In the genomic region with DNA sequence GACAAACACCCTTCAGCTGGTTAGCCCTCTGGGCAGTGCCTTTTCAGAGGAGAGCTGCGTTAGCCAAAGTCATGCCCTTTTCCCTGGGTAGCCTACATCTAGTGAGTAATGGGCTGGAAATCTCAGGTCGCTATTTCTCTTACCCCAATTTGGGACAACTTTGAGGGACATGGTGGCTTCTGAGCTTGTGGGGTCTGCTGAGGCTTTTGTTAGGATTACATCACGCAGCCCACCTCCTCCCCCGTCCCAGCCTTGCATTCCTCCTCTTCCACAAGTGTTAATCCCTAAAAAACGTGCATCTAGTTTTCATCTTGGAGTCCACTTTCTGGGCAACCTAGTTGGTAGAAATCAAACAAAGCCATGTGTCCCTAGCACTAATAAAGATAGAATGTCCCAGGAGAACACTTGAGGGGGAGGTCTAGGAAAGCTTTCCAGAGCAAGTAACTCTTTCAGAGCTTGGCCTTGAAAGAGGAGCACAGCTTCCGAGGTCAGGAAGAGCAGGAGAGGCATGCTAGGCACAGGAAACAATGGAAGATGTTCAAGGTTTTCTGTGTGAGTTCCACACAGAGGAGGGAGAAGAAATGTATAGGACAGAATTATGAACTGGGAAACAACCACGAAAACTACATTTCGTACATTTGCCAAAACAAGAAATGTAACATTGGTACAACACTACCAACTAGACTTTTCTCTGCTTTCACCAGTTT, we compare ENCODE assay signal across 1 cellular context.
TF ChIP-seq lines count a peak whose summit lies in the region.

No MANE protein-coding gene starts in this region.

TF ChIP-seq in K562, 482 proteins besides CTCF, POLR2A, EP300 and RAD21:
- TF ChIP-seq MTA3 (IDR thresholded peaks at IDR 0.05; ENCODE audit: borderline replicate concordance) (0 out of 2 replicates have a peak, but pooled peaks have one; percentile 16), JUN (IDR thresholded peaks at IDR 0.05; ENCODE audit: borderline replicate concordance, low read depth, low read length) (no peak), JUN (CRISPR knock-in tag; IDR thresholded peaks at IDR 0.05; ENCODE audit: borderline replicate concordance) (no peak), SUPT5H (IDR thresholded peaks at IDR 0.05) (peak; percentile 42), NRF1 (conservative IDR thresholded peaks at IDR 0.05 in 1 of 2, IDR thresholded peaks at IDR 0.05 in 1 of 2) (no peak), RBBP5 (IDR thresholded peaks at IDR 0.05; ENCODE audit: borderline replicate concordance, insufficient read depth, low read length, poor library complexity, severe bottlenecking) (no peak), POLR2B (IDR thresholded peaks at IDR 0.05; ENCODE audit: low read depth, partially characterized antibody) (peak; percentile 56), FOXM1 (IDR thresholded peaks at IDR 0.05; ENCODE audit: low read depth) (no peak), FOXM1 (CRISPR knock-in tag; IDR thresholded peaks at IDR 0.05; ENCODE audit: low read depth) (no peak), ZFP1 (CRISPR knock-in tag; IDR thresholded peaks at IDR 0.05) (no peak), PML (IDR thresholded peaks at IDR 0.05; ENCODE audit: low read length) (peak; percentile 38; the same call in 1 of the 2 replicates), LARP7 (IDR thresholded peaks at IDR 0.05) (no peak), POLR2AphosphoS2 (IDR thresholded peaks at IDR 0.05; ENCODE audit: low read length) (peak; percentile 82; the same call in 1 of the 2 replicates), TCF7 (IDR thresholded peaks at IDR 0.05; ENCODE audit: borderline replicate concordance) (no peak)
- TF ChIP-seq, protein P1, sequence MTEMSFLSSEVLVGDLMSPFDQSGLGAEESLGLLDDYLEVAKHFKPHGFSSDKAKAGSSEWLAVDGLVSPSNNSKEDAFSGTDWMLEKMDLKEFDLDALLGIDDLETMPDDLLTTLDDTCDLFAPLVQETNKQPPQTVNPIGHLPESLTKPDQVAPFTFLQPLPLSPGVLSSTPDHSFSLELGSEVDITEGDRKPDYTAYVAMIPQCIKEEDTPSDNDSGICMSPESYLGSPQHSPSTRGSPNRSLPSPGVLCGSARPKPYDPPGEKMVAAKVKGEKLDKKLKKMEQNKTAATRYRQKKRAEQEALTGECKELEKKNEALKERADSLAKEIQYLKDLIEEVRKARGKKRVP (CRISPR knock-in tag; IDR thresholded peaks at IDR 0.05), result 0 out of 2 replicates have a peak, but pooled peaks have one; percentile 3
- TF ChIP-seq, protein P2, sequence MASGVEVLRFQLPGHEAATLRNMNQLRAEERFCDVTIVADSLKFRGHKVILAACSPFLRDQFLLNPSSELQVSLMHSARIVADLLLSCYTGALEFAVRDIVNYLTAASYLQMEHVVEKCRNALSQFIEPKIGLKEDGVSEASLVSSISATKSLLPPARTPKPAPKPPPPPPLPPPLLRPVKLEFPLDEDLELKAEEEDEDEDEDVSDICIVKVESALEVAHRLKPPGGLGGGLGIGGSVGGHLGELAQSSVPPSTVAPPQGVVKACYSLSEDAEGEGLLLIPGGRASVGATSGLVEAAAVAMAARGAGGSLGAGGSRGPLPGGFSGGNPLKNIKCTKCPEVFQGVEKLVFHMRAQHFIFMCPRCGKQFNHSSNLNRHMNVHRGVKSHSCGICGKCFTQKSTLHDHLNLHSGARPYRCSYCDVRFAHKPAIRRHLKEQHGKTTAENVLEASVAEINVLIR (CRISPR knock-in tag; IDR thresholded peaks at IDR 0.05), result no peak
- TF ChIP-seq, protein P3, sequence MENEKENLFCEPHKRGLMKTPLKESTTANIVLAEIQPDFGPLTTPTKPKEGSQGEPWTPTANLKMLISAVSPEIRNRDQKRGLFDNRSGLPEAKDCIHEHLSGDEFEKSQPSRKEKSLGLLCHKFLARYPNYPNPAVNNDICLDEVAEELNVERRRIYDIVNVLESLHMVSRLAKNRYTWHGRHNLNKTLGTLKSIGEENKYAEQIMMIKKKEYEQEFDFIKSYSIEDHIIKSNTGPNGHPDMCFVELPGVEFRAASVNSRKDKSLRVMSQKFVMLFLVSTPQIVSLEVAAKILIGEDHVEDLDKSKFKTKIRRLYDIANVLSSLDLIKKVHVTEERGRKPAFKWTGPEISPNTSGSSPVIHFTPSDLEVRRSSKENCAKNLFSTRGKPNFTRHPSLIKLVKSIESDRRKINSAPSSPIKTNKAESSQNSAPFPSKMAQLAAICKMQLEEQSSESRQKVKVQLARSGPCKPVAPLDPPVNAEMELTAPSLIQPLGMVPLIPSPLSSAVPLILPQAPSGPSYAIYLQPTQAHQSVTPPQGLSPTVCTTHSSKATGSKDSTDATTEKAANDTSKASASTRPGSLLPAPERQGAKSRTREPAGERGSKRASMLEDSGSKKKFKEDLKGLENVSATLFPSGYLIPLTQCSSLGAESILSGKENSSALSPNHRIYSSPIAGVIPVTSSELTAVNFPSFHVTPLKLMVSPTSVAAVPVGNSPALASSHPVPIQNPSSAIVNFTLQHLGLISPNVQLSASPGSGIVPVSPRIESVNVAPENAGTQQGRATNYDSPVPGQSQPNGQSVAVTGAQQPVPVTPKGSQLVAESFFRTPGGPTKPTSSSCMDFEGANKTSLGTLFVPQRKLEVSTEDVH (IDR thresholded peaks at IDR 0.05; ENCODE audit: low read depth, partially characterized antibody), result peak; percentile 42
